ENCODE assay signal across 32 cellular contexts in the genomic region with DNA sequence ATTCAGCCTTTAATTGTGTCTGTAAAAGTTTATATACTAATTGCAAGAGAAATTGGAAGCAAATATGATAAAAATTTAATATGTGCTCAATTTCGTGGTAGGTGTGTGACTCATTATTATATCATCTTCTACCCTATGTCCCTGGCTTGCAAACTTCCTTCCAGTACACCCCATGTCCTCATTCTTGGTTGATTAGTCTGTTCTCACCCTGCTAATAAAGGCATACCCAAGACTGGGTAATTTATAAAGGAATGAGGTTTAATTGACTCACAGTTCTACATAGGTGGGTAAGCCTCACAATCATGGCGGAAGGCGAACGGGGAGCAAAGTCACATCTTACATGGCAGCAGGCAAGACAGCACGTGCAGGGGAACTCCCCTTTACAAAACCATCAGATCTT. TPM values are rescaled to one million over a fixed set of nuclear protein-coding genes. Genes with fewer than 3 reads are reported as not detected.
A peak's percentile ranks its signal among the peaks of the same experiment; 100 is the strongest.
DNase-seq lines count a peak whose midpoint lies in the region; ATAC-seq and TF ChIP-seq lines count a peak whose summit lies in the region.
"Had no signal": no experiment of that assay in that cellular context is flagged by ENCODE, and none has a peak within 500 bp of the region (broad histone marks: within the 10 kb centered on the region; RNA-seq: fewer than 3 reads in every experiment).

No MANE protein-coding gene starts in this region.

- ATAC-seq in upper lobe of left lung (ENCODE audit: low FRiP score in 2 of 2) = no peak
- ATAC-seq: activated naive CD8-positive, alpha-beta T cell treated with anti-CD3 and anti-CD28 coated beads, Interleukin-2, amount 50 U/mL, for 24 hours; activated T-cell treated with anti-CD3 and anti-CD28 coated beads, Interleukin-2, amount 50 U/mL, for 4 hours; heart right ventricle; K562; left colon; pancreas; WTC11 had no signal

- no peaks in the 10 kb centered on the region for H3K9me3 Mint-ChIP-seq in T-helper 2 cell treated with Interferon-gamma antibody and Interleukin-4, amounts not matched to agents 5 μg/mL and 100 μg/mL, for 36 hours
- H3K9me3 Mint-ChIP-seq: activated naive CD8-positive, alpha-beta T cell treated with anti-CD3 and anti-CD28 coated beads, Interleukin-2, amount 50 U/mL, for 24 hours; activated T-cell treated with anti-CD3 and anti-CD28 coated beads, Interleukin-2, amount 50 U/mL, for 4 hours; neural crest cell had no signal

- H3K27ac ChIP-seq in epithelial cell of prostate = peak overlapping the region; percentile 71
- H3K27ac ChIP-seq in upper lobe of left lung = no peak overlapping the region
- H3K27ac ChIP-seq in prostate gland = no peak overlapping the region
- H3K27ac ChIP-seq: heart right ventricle, pancreas, right lobe of liver, suprapubic skin had no signal

- intact Hi-C loops in prostate gland (cut with DNase I) = no loop called here

- peaks cover 4% of the 10 kb centered on the region for H3K4me1 Mint-ChIP-seq in T-helper 2 cell treated with Interferon-gamma antibody and Interleukin-4, amounts not matched to agents 5 μg/mL and 100 μg/mL, for 36 hours (ENCODE audit: low read depth)
- H3K4me1 Mint-ChIP-seq: CD14-positive monocyte, neural crest cell, WTC11 had no signal

- H3K27me3 ChIP-seq in upper lobe of left lung (no peaks in the 10 kb centered on the region), prostate gland (replicated peaks; ENCODE audit: insufficient read depth) (no peaks in the 10 kb centered on the region)
- H3K27me3 ChIP-seq: right lobe of liver, suprapubic skin had no signal

- peaks cover 33% of the 10 kb centered on the region for H3K27me3 Mint-ChIP-seq in T-helper 2 cell treated with Interferon-gamma antibody and Interleukin-4, amounts not matched to agents 5 μg/mL and 100 μg/mL, for 36 hours (ENCODE audit: low read depth)

- no peaks in the 10 kb centered on the region for H3K36me3 Mint-ChIP-seq in T-helper 2 cell treated with Interferon-gamma antibody and Interleukin-4, amounts not matched to agents 5 μg/mL and 100 μg/mL, for 36 hours (ENCODE audit: low read depth)
- H3K36me3 Mint-ChIP-seq: CD14-positive monocyte, WTC11 had no signal

- DNase-seq in HPDE6-E6E7 (ENCODE audit: extremely low spot score) = peak; percentile 34
- DNase-seq in RKO (ENCODE audit: low spot score) = peak; percentile 83
- peak; percentile 60 for DNase-seq in epithelial cell of prostate (ENCODE audit: low read depth, low spot score)
- DNase-seq in SKM-1 (lab: John Stamatoyannopoulos, UW; ENCODE audit: unreplicated experiment) = no peak
- no peak for DNase-seq in upper lobe of left lung
- DNase-seq in T-helper 2 cell treated with Interferon-gamma antibody and Interleukin-4, amounts not matched to agents 5 μg/mL and 100 μg/mL, for 36 hours (ENCODE audit: low spot score) = no peak
- no peak for DNase-seq in prostate gland (ENCODE audit: low spot score)
- DNase-seq: activated CD4-positive, alpha-beta T cell treated with anti-CD3 and anti-CD28 coated beads, Interleukin-2, amount 50 U/mL, for 1 hour; activated naive CD8-positive, alpha-beta T cell treated with anti-CD3 and anti-CD28 coated beads, Interleukin-2, amount 50 U/mL, for 24 hours; activated T-cell treated with anti-CD3 and anti-CD28 coated beads, Interleukin-2, amount 50 U/mL, for 4 hours; DMS79 treated with DMSO at 0.1 percent for 48 hours; GOT3; heart right ventricle; left colon; MM.1S; NCI-H2081 treated with DMSO at 0.1 percent for 48 hours; NCI-H446; NCI-H82; pancreas; right lobe of liver; SHP77; stimulated activated naive CD4-positive, alpha-beta T cell had no signal

- no peak for TF ChIP-seq EP300 in upper lobe of left lung (IDR thresholded peaks at IDR 0.05)

- TF ChIP-seq POLR2A in upper lobe of left lung (IDR thresholded peaks at IDR 0.05) = no peak
- no peak for TF ChIP-seq POLR2A in prostate gland (IDR thresholded peaks at IDR 0.05)

- H3K4me3 Mint-ChIP-seq in T-helper 2 cell treated with Interferon-gamma antibody and Interleukin-4, amounts not matched to agents 5 μg/mL and 100 μg/mL, for 36 hours = no peak overlapping the region
- H3K4me3 Mint-ChIP-seq: activated naive CD8-positive, alpha-beta T cell treated with anti-CD3 and anti-CD28 coated beads, Interleukin-2, amount 50 U/mL, for 24 hours; activated T-cell treated with anti-CD3 and anti-CD28 coated beads, Interleukin-2, amount 50 U/mL, for 4 hours; CD14-positive monocyte; neural crest cell; WTC11 had no signal

- H3K36me3 ChIP-seq in upper lobe of left lung (no peaks in the 10 kb centered on the region), prostate gland (no peaks in the 10 kb centered on the region)
- H3K36me3 ChIP-seq: heart right ventricle, pancreas, right lobe of liver, suprapubic skin had no signal

- H3K9me3 ChIP-seq in upper lobe of left lung (no peaks in the 10 kb centered on the region), prostate gland (no peaks in the 10 kb centered on the region)
- H3K9me3 ChIP-seq: heart right ventricle, pancreas, right lobe of liver, suprapubic skin had no signal

- TF ChIP-seq CTCF in upper lobe of left lung (IDR thresholded peaks at IDR 0.05) (no peak), prostate gland (IDR thresholded peaks at IDR 0.05) (no peak)

- H3K4me3 ChIP-seq in upper lobe of left lung = no peak overlapping the region
- no peak overlapping the region for H3K4me3 ChIP-seq in prostate gland
- H3K4me3 ChIP-seq: heart right ventricle, K562, pancreas, right lobe of liver, suprapubic skin had no signal

- no peak overlapping the region for H3K27ac Mint-ChIP-seq in T-helper 2 cell treated with Interferon-gamma antibody and Interleukin-4, amounts not matched to agents 5 μg/mL and 100 μg/mL, for 36 hours
- H3K27ac Mint-ChIP-seq: activated naive CD8-positive, alpha-beta T cell treated with anti-CD3 and anti-CD28 coated beads, Interleukin-2, amount 50 U/mL, for 24 hours; CD14-positive monocyte; WTC11 had no signal

- WGBS in upper lobe of left lung, 2 donors = 72% methylated on average over 5 of the region's 5 CpGs
- 74% methylated on average over 5 of the region's 5 CpGs for WGBS in prostate gland

- H3K4me1 ChIP-seq in upper lobe of left lung = no peaks in the 10 kb centered on the region
- H3K4me1 ChIP-seq in prostate gland (replicated peaks) = no peaks in the 10 kb centered on the region
- H3K4me1 ChIP-seq: heart right ventricle, pancreas, right lobe of liver, suprapubic skin had no signal

RNA-seq across cellular contexts. Expression of gene MRGPRX3, which starts 11.9 kb away (rescaled TPM):
- total RNA-seq in upper lobe of left lung = not detected
- total RNA-seq in prostate gland = not detected
- total RNA-seq: activated T-cell treated with anti-CD3 and anti-CD28 coated beads, Interleukin-2, amount 50 U/mL, for 4 hours; cerebellum; epithelial cell of proximal tubule; fibroblast of villous mesenchyme; heart right ventricle; HT-29; K562; left colon; pancreas; suprapubic skin; urinary bladder; WTC11 had no signal

RNA-seq across cellular contexts. Expression of gene MRGPRX4, which starts 28.4 kb away (rescaled TPM):
- total RNA-seq in upper lobe of left lung (not detected), prostate gland (not detected)
- total RNA-seq: activated T-cell treated with anti-CD3 and anti-CD28 coated beads, Interleukin-2, amount 50 U/mL, for 4 hours; cerebellum; epithelial cell of proximal tubule; fibroblast of villous mesenchyme; heart right ventricle; HT-29; K562; left colon; neural crest cell; pancreas; right lobe of liver; suprapubic skin; urinary bladder; WTC11 had no signal

RNA-seq across cellular contexts. Expression of gene SAAL1, which starts 38.4 kb away (rescaled TPM):
- total RNA-seq in upper lobe of left lung (10 to 100 TPM in 3 of 6 donors, 1 to 10 TPM in 3; 5.9 to 19.6 (median 10.6) TPM), prostate gland (10 to 100 TPM; 11.2 to 25.8 TPM)

Comparison
In these comparisons a context has a peak if more than half of its experiments do, and no peak if none do; other contexts are left out.
1. DNase-seq: peak in HPDE6-E6E7 (single experiment), RKO (single experiment) and epithelial cell of prostate (single experiment); none in SKM-1 (single experiment), upper lobe of left lung (0 of 2), T-helper 2 cell treated with Interferon-gamma antibody and Interleukin-4, amounts not matched to agents 5 μg/mL and 100 μg/mL, for 36 hours (single experiment) and prostate gland (single experiment).